Comparison of ENCODE assay signal across 19 cellular contexts in the genomic region with DNA sequence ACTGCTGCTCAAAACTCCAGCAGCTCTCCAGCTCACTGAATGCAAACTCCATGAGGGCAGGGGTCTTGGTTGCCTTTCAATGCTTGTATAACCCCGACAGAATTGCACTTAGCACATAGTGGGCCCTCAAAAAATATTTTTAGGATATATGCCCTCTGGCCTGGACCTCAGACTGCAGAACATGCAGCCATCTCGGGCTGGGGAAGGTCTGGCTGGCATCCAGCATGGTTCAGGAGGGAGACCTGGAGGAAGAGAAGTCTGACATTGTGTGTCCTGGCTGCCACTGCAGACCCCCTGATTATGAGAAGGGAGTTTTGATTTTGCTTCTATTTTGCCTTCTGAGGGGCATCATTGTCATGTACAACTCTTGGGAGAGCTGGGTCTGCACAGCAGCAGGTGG.
DNase-seq lines count a peak whose midpoint lies in the region; ATAC-seq and TF ChIP-seq lines count a peak whose summit lies in the region.
"Had no signal": no experiment of that assay in that cellular context is flagged by ENCODE, and none has a peak within 500 bp of the region (broad histone marks: within the 10 kb centered on the region; RNA-seq: fewer than 3 reads in every experiment).

No MANE protein-coding gene starts in this region.

- ATAC-seq in RWPE2 (ENCODE audit: low read depth): no peak
- ATAC-seq in thoracic aorta (ENCODE audit: insufficient number of reproducible peaks, low FRiP score, low read depth): no peak
- ATAC-seq in GM19023 (IDR thresholded peaks at IDR 0.05; ENCODE audit: unreplicated experiment): no peak
- ATAC-seq: HCT116, SK-N-SH treated with all-trans-retinoic acid at 6 μM for 48 hours had no signal

- H3K4me1 Mint-ChIP-seq in chondrocyte (ENCODE audit: low read depth) (peaks cover 56% of the 10 kb centered on the region), osteocyte (ENCODE audit: unreplicated experiment) (peaks cover 42% of the 10 kb centered on the region)
- H3K4me1 Mint-ChIP-seq: CD4-positive, CD25-positive, alpha-beta regulatory T cell had no signal

- peaks cover 3% of the 10 kb centered on the region for H3K4me1 ChIP-seq in RWPE2 (ENCODE audit: insufficient read depth, poor library complexity, severe bottlenecking)
- H3K4me1 ChIP-seq in thoracic aorta (ENCODE audit: control insufficient read depth in 1 of 2, low read depth in 2 of 2): peaks cover 16 to 52% of the 10 kb centered on the region in 2 donors

- no peaks in the 10 kb centered on the region for H3K27me3 ChIP-seq in RWPE2 (ENCODE audit: insufficient read depth, poor library complexity, severe bottlenecking)
- H3K27me3 ChIP-seq in thoracic aorta (replicated peaks; ENCODE audit: insufficient read depth): no peaks in the 10 kb centered on the region

- H3K9me3 Mint-ChIP-seq in chondrocyte (ENCODE audit: low read depth) (no peaks in the 10 kb centered on the region), osteocyte (ENCODE audit: unreplicated experiment) (no peaks in the 10 kb centered on the region)
- H3K9me3 Mint-ChIP-seq: CD4-positive, CD25-positive, alpha-beta regulatory T cell had no signal

- no peak overlapping the region for H3K4me3 ChIP-seq in RWPE2 (ENCODE audit: severe bottlenecking)
- H3K4me3 ChIP-seq in thoracic aorta: no peak overlapping the region

- TF ChIP-seq CTCF in RWPE2 (IDR thresholded peaks at IDR 0.05; ENCODE audit: poor library complexity, severe bottlenecking) (no peak), chondrocyte (IDR thresholded peaks at IDR 0.05) (no peak), osteocyte (IDR thresholded peaks at IDR 0.05) (no peak), thoracic aorta (IDR thresholded peaks at IDR 0.05) (no peak)

- H3K27me3 Mint-ChIP-seq in chondrocyte (ENCODE audit: low read depth) (no peaks in the 10 kb centered on the region), osteocyte (ENCODE audit: unreplicated experiment) (no peaks in the 10 kb centered on the region)
- H3K27me3 Mint-ChIP-seq: CD4-positive, CD25-positive, alpha-beta regulatory T cell had no signal

- H3K36me3 ChIP-seq in RWPE2 (ENCODE audit: low read depth) (peaks cover 22% of the 10 kb centered on the region), thoracic aorta (peaks cover 15% of the 10 kb centered on the region)

- H3K27ac Mint-ChIP-seq in chondrocyte (ENCODE audit: unreplicated experiment) (peak overlapping the region; percentile 84), osteocyte (ENCODE audit: unreplicated experiment) (peak overlapping the region; percentile 41)

- H3K27ac ChIP-seq in RWPE2 (ENCODE audit: poor library complexity, severe bottlenecking): peak overlapping the region; percentile 47
- H3K27ac ChIP-seq in thoracic aorta: peak overlapping the region; percentile 83 to 90

- no peaks in the 10 kb centered on the region for H3K9me3 ChIP-seq in RWPE2 (ENCODE audit: severe bottlenecking)
- H3K9me3 ChIP-seq in thoracic aorta: no peaks in the 10 kb centered on the region

- H3K36me3 Mint-ChIP-seq in chondrocyte (ENCODE audit: low read depth) (peaks cover 14% of the 10 kb centered on the region), osteocyte (ENCODE audit: unreplicated experiment) (no peaks in the 10 kb centered on the region)
- H3K36me3 Mint-ChIP-seq: CD4-positive, CD25-positive, alpha-beta regulatory T cell had no signal

- no peak overlapping the region for H3K4me3 Mint-ChIP-seq in chondrocyte (ENCODE audit: unreplicated experiment)
- H3K4me3 Mint-ChIP-seq in osteocyte (ENCODE audit: unreplicated experiment): no peak overlapping the region
- H3K4me3 Mint-ChIP-seq: CD4-positive, CD25-positive, alpha-beta regulatory T cell had no signal

- no peak for DNase-seq in RWPE2 (ENCODE audit: low spot score)
- no peak for DNase-seq in chondrocyte (ENCODE audit: low spot score)
- no peak for DNase-seq in osteocyte (ENCODE audit: extremely low spot score, unreplicated experiment)
- DNase-seq in thoracic aorta (ENCODE audit: low spot score): no peak
- DNase-seq in NCI-H526 (lab: John Stamatoyannopoulos, UW): no peak
- DNase-seq in DMS 273 treated with DMSO at 0.1 percent for 48 hours (lab: John Stamatoyannopoulos, UW): no peak
- DNase-seq: CD4-positive, CD25-positive, alpha-beta regulatory T cell; DMS153; GOT3; MM.1S; NCI-H1048; NCI-H1417 treated with DMSO at 0.1 percent for 48 hours; NCI-H1930; NCI-H2227 treated with DMSO at 0.1 percent for 48 hours; NCI-H510A; NCI-H748 treated with DMSO at 0.1 percent for 48 hours had no signal
